Comparison of ENCODE assay signal across 29 cellular contexts in the genomic region with DNA sequence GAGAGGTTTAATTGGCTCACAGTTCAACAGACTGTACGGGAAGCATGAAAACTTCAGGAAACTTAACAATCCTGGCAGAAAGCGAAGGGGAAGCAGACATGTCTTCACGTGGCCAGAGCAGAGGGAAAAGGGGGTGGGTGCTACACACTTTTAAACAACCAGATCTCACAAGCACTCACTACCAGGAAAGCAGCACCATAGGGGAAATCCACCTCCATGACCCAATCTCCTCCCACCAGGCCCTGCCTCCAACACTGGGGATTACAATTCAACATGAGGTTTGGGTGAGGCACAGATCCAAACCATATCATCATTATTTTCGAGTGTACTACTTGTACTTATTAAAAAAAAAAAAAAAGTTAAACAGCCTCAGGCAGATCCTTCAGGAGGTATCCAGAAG.
"Had no signal": no experiment of that assay in that cellular context is flagged by ENCODE, and none has a peak within 500 bp of the region (broad histone marks: within the 10 kb centered on the region; RNA-seq: fewer than 3 reads in every experiment).

No MANE protein-coding gene starts in this region.

- H3K9me3 ChIP-seq: adrenal gland, body of pancreas, colonic mucosa, esophagus squamous epithelium, gastrocnemius medialis, heart left ventricle had no signal

- H3K27ac Mint-ChIP-seq: activated B cell treated with CpG ODN at 0.5 μM for 24 hours; activated CD4-positive, alpha-beta memory T cell treated with anti-CD3 and anti-CD28 coated beads for 36 hours; activated naive CD4-positive, alpha-beta T cell treated with anti-CD3 and anti-CD28 coated beads, Interleukin-2, amount 10 ng/mL, durations not matched to agents 7 days and 5 days; activated naive CD4-positive, alpha-beta T cell treated with anti-CD3 and anti-CD28 coated beads, Interleukin-2, amount 50 U/mL, for 72 hours; T-helper 17 cell; T-helper 2 cell treated with Interferon-gamma antibody and Interleukin-4, amounts not matched to agents 5 μg/mL and 100 μg/mL, for 36 hours had no signal

- H3K36me3 ChIP-seq: colonic mucosa, WERI-Rb-1 had no signal

- ATAC-seq: activated CD4-positive, CD25-positive, alpha-beta regulatory T cell treated with anti-CD3 and anti-CD28 coated beads, Interleukin-2, amount 50 U/mL, for 24 hours; activated naive CD4-positive, alpha-beta T cell treated with anti-CD3 and anti-CD28 coated beads, Interleukin-2, amount 50 U/mL, for 72 hours; body of pancreas; foreskin keratinocyte; gastrocnemius medialis; heart left ventricle; T-helper 17 cell had no signal

- H3K4me3 ChIP-seq: adrenal gland, body of pancreas, colonic mucosa, esophagus squamous epithelium, gastrocnemius medialis, heart left ventricle had no signal

- H3K4me3 Mint-ChIP-seq: activated B cell treated with CpG ODN at 0.5 μM for 24 hours; activated CD4-positive, alpha-beta memory T cell treated with anti-CD3 and anti-CD28 coated beads for 36 hours; activated naive CD4-positive, alpha-beta T cell treated with anti-CD3 and anti-CD28 coated beads, Interleukin-2, amount 10 ng/mL, durations not matched to agents 7 days and 5 days; T-helper 17 cell; T-helper 2 cell treated with Interferon-gamma antibody and Interleukin-4, amounts not matched to agents 5 μg/mL and 100 μg/mL, for 36 hours had no signal

- H3K4me1 Mint-ChIP-seq: activated naive CD4-positive, alpha-beta T cell treated with anti-CD3 and anti-CD28 coated beads, Interleukin-2, amount 10 ng/mL, durations not matched to agents 7 days and 5 days had no signal

- H3K36me3 Mint-ChIP-seq: activated naive CD4-positive, alpha-beta T cell treated with anti-CD3 and anti-CD28 coated beads, Interleukin-2, amount 10 ng/mL, durations not matched to agents 7 days and 5 days; activated naive CD4-positive, alpha-beta T cell treated with anti-CD3 and anti-CD28 coated beads, Interleukin-2, amount 50 U/mL, for 72 hours had no signal

- H3K27me3 Mint-ChIP-seq: activated B cell treated with CpG ODN at 0.5 μM for 24 hours; activated CD4-positive, alpha-beta memory T cell treated with anti-CD3 and anti-CD28 coated beads for 36 hours; activated naive CD4-positive, alpha-beta T cell treated with anti-CD3 and anti-CD28 coated beads, Interleukin-2, amount 10 ng/mL, durations not matched to agents 7 days and 5 days; T-helper 17 cell had no signal

- H3K4me1 ChIP-seq: adrenal gland, colonic mucosa, esophagus squamous epithelium, foreskin keratinocyte, gastrocnemius medialis, heart left ventricle had no signal

- DNase-seq: activated B cell treated with CpG ODN at 0.5 μM for 24 hours; activated CD4-positive, alpha-beta memory T cell treated with anti-CD3 and anti-CD28 coated beads for 36 hours; activated CD4-positive, alpha-beta T cell treated with anti-CD3 and anti-CD28 coated beads for 4 hours; activated CD4-positive, alpha-beta T cell treated with anti-CD3 and anti-CD28 coated beads, Interleukin-2, amount 50 U/mL, for 1 hour; activated CD8-positive, alpha-beta memory T cell treated with anti-CD3 and anti-CD28 coated beads for 24 hours; activated gamma-delta T cell; activated naive CD4-positive, alpha-beta T cell; activated naive CD4-positive, alpha-beta T cell treated with anti-CD3 and anti-CD28 coated beads, Interleukin-2, amount 10 ng/mL, durations not matched to agents 7 days and 5 days; activated T-cell treated with anti-CD3 and anti-CD28 coated beads, Interleukin-2, amount 50 U/mL, for 48 hours; adrenal gland; amygdala; aorta; body of pancreas; caudate nucleus; colonic mucosa; effector CD8-positive, alpha-beta T cell; esophagus squamous epithelium; foreskin keratinocyte; gastrocnemius medialis; glutamatergic neuron; heart left ventricle; hypothalamus; T-helper 17 cell; T1000; WERI-Rb-1 had no signal

- H3K9me3 Mint-ChIP-seq: activated B cell treated with CpG ODN at 0.5 μM for 24 hours; activated CD4-positive, alpha-beta memory T cell treated with anti-CD3 and anti-CD28 coated beads for 36 hours; activated naive CD4-positive, alpha-beta T cell treated with anti-CD3 and anti-CD28 coated beads, Interleukin-2, amount 10 ng/mL, durations not matched to agents 7 days and 5 days; activated naive CD4-positive, alpha-beta T cell treated with anti-CD3 and anti-CD28 coated beads, Interleukin-2, amount 50 U/mL, for 72 hours; T-helper 2 cell treated with Interferon-gamma antibody and Interleukin-4, amounts not matched to agents 5 μg/mL and 100 μg/mL, for 36 hours had no signal

- H3K27me3 ChIP-seq: adrenal gland, body of pancreas, colonic mucosa, esophagus squamous epithelium, foreskin keratinocyte, gastrocnemius medialis, heart left ventricle had no signal

- H3K27ac ChIP-seq: adrenal gland, body of pancreas, colonic mucosa, epithelial cell of prostate, esophagus squamous epithelium, foreskin keratinocyte, gastrocnemius medialis, heart left ventricle, WERI-Rb-1 had no signal
